24 cellular contexts compared by ENCODE assay signal in the genomic region with DNA sequence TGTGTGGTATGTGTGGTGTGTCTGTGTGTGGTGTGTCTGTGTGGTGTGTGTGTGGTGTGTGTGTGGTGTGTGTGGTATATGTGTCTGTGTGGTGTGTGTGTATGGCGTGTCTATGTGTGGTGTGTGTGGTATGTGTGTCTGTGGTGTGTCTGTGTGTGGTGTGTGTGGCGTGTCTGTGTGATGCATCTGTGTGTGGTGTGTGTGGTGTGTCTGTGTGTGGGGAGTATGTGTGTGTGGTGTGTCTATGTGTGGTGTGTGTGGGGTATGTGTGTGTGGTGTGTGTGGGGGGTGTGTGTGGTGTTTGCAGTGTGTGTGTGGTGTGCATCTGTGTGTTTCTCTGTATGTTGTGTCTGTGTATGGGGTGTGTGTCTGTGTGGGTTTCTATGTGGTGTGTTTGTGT. TPM values are rescaled to one million over a fixed set of nuclear protein-coding genes. Genes with fewer than 3 reads are reported as not detected.
A peak's percentile ranks its signal among the peaks of the same experiment; 100 is the strongest.
DNase-seq lines count a peak whose midpoint lies in the region; ATAC-seq, FAIRE-seq and TF ChIP-seq lines count a peak whose summit lies in the region.
"Had no signal": no experiment of that assay in that cellular context is flagged by ENCODE, and none has a peak within 500 bp of the region (broad histone marks: within the 10 kb centered on the region; RNA-seq: fewer than 3 reads in every experiment).

No MANE protein-coding gene starts in this region.

- no peak for TF ChIP-seq POLR2A in GM12891 (IDR thresholded peaks at IDR 0.05; ENCODE audit: low read depth, low read length)
- TF ChIP-seq POLR2A in GM12892 (IDR thresholded peaks at IDR 0.05; ENCODE audit: low read depth, low read length): no peak

- H3K27me3 Mint-ChIP-seq in T-helper 2 cell treated with Interferon-gamma antibody and Interleukin-4, amounts not matched to agents 5 μg/mL and 100 μg/mL, for 36 hours (ENCODE audit: low read depth): peaks cover 20% of the 10 kb centered on the region

- H3K27me3 ChIP-seq in mesenchymal stem cell (ENCODE audit: control insufficient read depth in 1 of 2, insufficient read depth in 1 of 2, low read length in 2 of 2): peaks cover 52 to 97% of the 10 kb centered on the region in 2 experiments

- H2AK5ac ChIP-seq in mesenchymal stem cell (ENCODE audit: low read length, severe bottlenecking): no peak overlapping the region

- peak overlapping the region; percentile 1 for H3K27ac Mint-ChIP-seq in T-helper 2 cell treated with Interferon-gamma antibody and Interleukin-4, amounts not matched to agents 5 μg/mL and 100 μg/mL, for 36 hours
- H3K27ac Mint-ChIP-seq: GM23338, HFFc6 had no signal

- no peak overlapping the region for H2BK5ac ChIP-seq in mesenchymal stem cell (ENCODE audit: low read depth, low read length, poor library complexity, severe bottlenecking)

- H3K14ac ChIP-seq in mesenchymal stem cell (ENCODE audit: low read length in 2 of 2): peak overlapping the region in 1 of 2 experiments; percentile 77

- DNase-seq in GM12891 (ENCODE audit: insufficient read length, low spot score) (no peak), GM12892 (ENCODE audit: insufficient read length) (no peak), mesenchymal stem cell (no peak), cerebellum (ENCODE audit: low spot score) (no peak), NCI-H526 treated with DMSO at 0.1 percent for 48 hours (lab: John Stamatoyannopoulos, UW) (no peak), GM19239 (ENCODE audit: insufficient read length, low spot score) (no peak)
- no peak for DNase-seq in T-helper 2 cell treated with Interferon-gamma antibody and Interleukin-4, amounts not matched to agents 5 μg/mL and 100 μg/mL, for 36 hours (ENCODE audit: low spot score)
- DNase-seq: BE2C; CD4-positive, alpha-beta memory T cell; COR-L47; DMS153; DMS79 treated with DMSO at 0.1 percent for 48 hours; EL; HFFc6 had no signal

- FAIRE-seq in GM12891 (lab: Jason Lieb, UNC) (peak; percentile 75), GM12892 (lab: Jason Lieb, UNC) (peak; percentile 66), GM19239 (lab: Jason Lieb, UNC) (no peak)
- FAIRE-seq: A549, D721Med, G401.6 had no signal

- ATAC-seq in GM19035 (IDR thresholded peaks at IDR 0.05; ENCODE audit: unreplicated experiment): no peak
- ATAC-seq: A549, GM23338 had no signal

- H2BK15ac ChIP-seq in mesenchymal stem cell (ENCODE audit: low read depth, poor library complexity, severe bottlenecking): no peak overlapping the region

- no peak overlapping the region for H2AFZ ChIP-seq in mesenchymal stem cell (ENCODE audit: low read depth, low read length)
- H2AFZ ChIP-seq: GM23338 had no signal

- H2BK12ac ChIP-seq in mesenchymal stem cell (ENCODE audit: low read length in 2 of 2): no peak overlapping the region

- no peak overlapping the region for H3K4me2 ChIP-seq in mesenchymal stem cell (ENCODE audit: low read length, poor library complexity, severe bottlenecking)
- H3K4me2 ChIP-seq: A549, GM23338, KMS-11 had no signal

- no peak overlapping the region for H3K4me3 Mint-ChIP-seq in T-helper 2 cell treated with Interferon-gamma antibody and Interleukin-4, amounts not matched to agents 5 μg/mL and 100 μg/mL, for 36 hours
- H3K4me3 Mint-ChIP-seq: CD4-positive, alpha-beta memory T cell; GM23338; HFFc6 had no signal

- no peaks in the 10 kb centered on the region for H3K9me3 Mint-ChIP-seq in T-helper 2 cell treated with Interferon-gamma antibody and Interleukin-4, amounts not matched to agents 5 μg/mL and 100 μg/mL, for 36 hours
- H3K9me3 Mint-ChIP-seq: CD4-positive, alpha-beta memory T cell; GM23338; HFFc6 had no signal

- H3K18ac ChIP-seq in mesenchymal stem cell (ENCODE audit: low read depth in 1 of 2, low read length in 2 of 2): no peak overlapping the region

- H3K23ac ChIP-seq in mesenchymal stem cell (ENCODE audit: low read length in 2 of 2): no peak overlapping the region

- no peaks in the 10 kb centered on the region for H3K9me3 ChIP-seq in mesenchymal stem cell (ENCODE audit: control insufficient read depth, low read length)
- H3K9me3 ChIP-seq: A549, BE2C, HAP-1 had no signal

- H3K36me3 Mint-ChIP-seq in T-helper 2 cell treated with Interferon-gamma antibody and Interleukin-4, amounts not matched to agents 5 μg/mL and 100 μg/mL, for 36 hours (ENCODE audit: low read depth): no peaks in the 10 kb centered on the region
- H3K36me3 Mint-ChIP-seq: CD4-positive, alpha-beta memory T cell had no signal

- H3K4me3 ChIP-seq in mesenchymal stem cell (ENCODE audit: insufficient read depth in 1 of 2, low read depth in 1 of 2, low read length in 2 of 2): peak overlapping the region in 1 of 2 experiments; percentile 14
- H3K4me3 ChIP-seq: A549, GM23338, HAP-1 had no signal

- WGBS in mesenchymal stem cell: 92% methylated on average over 2 of the region's 2 CpGs

- H3K9ac ChIP-seq in mesenchymal stem cell (ENCODE audit: low read length): no peak overlapping the region
- H3K9ac ChIP-seq: KMS-11 had no signal

- H4K8ac ChIP-seq in mesenchymal stem cell (ENCODE audit: low read length): no peak overlapping the region

- H3K27ac ChIP-seq in mesenchymal stem cell (ENCODE audit: low read length, poor library complexity, severe bottlenecking): no peak overlapping the region
- H3K27ac ChIP-seq: A549, C4-2B, HL-60, KMS-11 had no signal

- H4K91ac ChIP-seq in mesenchymal stem cell (ENCODE audit: low read length): peak overlapping the region; percentile 63

- H3K79me1 ChIP-seq in mesenchymal stem cell (replicated peaks; ENCODE audit: low read length, poor library complexity, severe bottlenecking): no peaks in the 10 kb centered on the region

- no peak overlapping the region for H3K4ac ChIP-seq in mesenchymal stem cell (ENCODE audit: low read depth in 1 of 2, low read length in 2 of 2)

- H3K4me1 Mint-ChIP-seq in T-helper 2 cell treated with Interferon-gamma antibody and Interleukin-4, amounts not matched to agents 5 μg/mL and 100 μg/mL, for 36 hours (ENCODE audit: low read depth): no peaks in the 10 kb centered on the region

- no peaks in the 10 kb centered on the region for H3K36me3 ChIP-seq in mesenchymal stem cell (ENCODE audit: control insufficient read depth in 1 of 2, insufficient read depth in 2 of 2, low read depth in 1 of 2, low read length in 2 of 2)
- H3K36me3 ChIP-seq: BE2C, HAP-1 had no signal

- peaks cover 11% of the 10 kb centered on the region for H3K4me1 ChIP-seq in mesenchymal stem cell (ENCODE audit: control insufficient read depth, insufficient read depth, low read depth, low read length)
- H3K4me1 ChIP-seq: A549, BE2C, HAP-1 had no signal

- H2BK120ac ChIP-seq in mesenchymal stem cell (ENCODE audit: low read depth, low read length): no peak overlapping the region

TF ChIP-seq in GM12891, 5 proteins besides CTCF, POLR2A, EP300 and RAD21:
- TF ChIP-seq TAF1 (IDR thresholded peaks at IDR 0.05; ENCODE audit: low read depth, low read length): no peak
- no peak for TF ChIP-seq POU2F2 (IDR thresholded peaks at IDR 0.05; ENCODE audit: low read depth, low read length)
- no peak for TF ChIP-seq SPI1 (IDR thresholded peaks at IDR 0.05; ENCODE audit: low read depth, low read length)
- no peak for TF ChIP-seq PAX5 (IDR thresholded peaks at IDR 0.05; ENCODE audit: insufficient read depth, low read length, severe bottlenecking)
- TF ChIP-seq POLR2AphosphoS5 (IDR thresholded peaks at IDR 0.05; ENCODE audit: low read depth, low read length): no peak

RNA-seq across cellular contexts. Expression of gene PVALB, which starts 7.8 kb away (rescaled TPM):
- polyA plus RNA-seq in GM12891 (2012; ENCODE audit: low read depth, missing spikeins): not detected
- not detected for polyA plus RNA-seq in GM12892 (2012; ENCODE audit: missing spikeins)
- polyA plus RNA-seq in mesenchymal stem cell (2013, experiment 1 of 2): not detected
- not detected for polyA plus RNA-seq in mesenchymal stem cell (2013, experiment 2 of 2)
- total RNA-seq in cerebellum: 0.91 TPM
- total RNA-seq: CD4-positive, alpha-beta memory T cell; GM23338; HFFc6 had no signal
- polyA plus RNA-seq: A549; AG04450; CD4-positive, alpha-beta memory T cell had no signal

RNA-seq across cellular contexts. Expression of gene NCF4, which starts 36.2 kb away (rescaled TPM):
- 13.9 TPM for polyA plus RNA-seq in GM12891 (2012; ENCODE audit: low read depth, missing spikeins)
- polyA plus RNA-seq in GM12892 (2012; ENCODE audit: missing spikeins): 30.6 TPM
- polyA plus RNA-seq in mesenchymal stem cell (2013, experiment 1 of 2): not detected
- polyA plus RNA-seq in mesenchymal stem cell (2013, experiment 2 of 2): not detected
- total RNA-seq in cerebellum: 1.2 TPM
- total RNA-seq: GM23338, HFFc6 had no signal
- polyA plus RNA-seq: A549, AG04450, GM23338 had no signal

RNA-seq across cellular contexts. Expression of gene IFT27, which starts 48.7 kb away (rescaled TPM):
- 16.6 TPM for polyA plus RNA-seq in GM12891 (2012; ENCODE audit: low read depth, missing spikeins)
- polyA plus RNA-seq in GM12892 (2012; ENCODE audit: missing spikeins): 12.4 TPM
- 31.2 TPM for polyA plus RNA-seq in mesenchymal stem cell (2013, experiment 1 of 2)
- polyA plus RNA-seq in mesenchymal stem cell (2013, experiment 2 of 2): 31.2 TPM
- total RNA-seq in cerebellum: 23.2 TPM
